1 cellular context compared by ENCODE assay signal in genomic region chr21:14587266-14587665, GRCh38.
TF ChIP-seq lines count a peak whose summit lies in the region.

No MANE protein-coding gene starts in this region.

TF ChIP-seq in K562, 482 proteins besides CTCF, POLR2A, EP300 and RAD21 (continued from another document):
- TF ChIP-seq PRDM10 (IDR thresholded peaks at IDR 0.05; ENCODE audit: partially characterized antibody) (no peak), ZNF407 (IDR thresholded peaks at IDR 0.05; ENCODE audit: low read depth) (no peak), XRCC3 (IDR thresholded peaks at IDR 0.05) (no peak), SPI1 (IDR thresholded peaks at IDR 0.05; ENCODE audit: borderline replicate concordance, low read depth, low read length) (no peak), ZBTB17 (CRISPR knock-in tag; IDR thresholded peaks at IDR 0.05) (no peak), ATF3 (IDR thresholded peaks at IDR 0.05) (no peak), ATF3 (CRISPR knock-in tag; conservative IDR thresholded peaks at IDR 0.05) (no peak), MBD1 (CRISPR knock-in tag; IDR thresholded peaks at IDR 0.05) (no peak), SOX6 (IDR thresholded peaks at IDR 0.05) (no peak), SIN3A (IDR thresholded peaks at IDR 0.05; ENCODE audit: borderline replicate concordance in 2 of 2, control insufficient read depth in 1 of 2, low read depth in 2 of 2, low read length in 2 of 2) (no peak), TEAD4 (IDR thresholded peaks at IDR 0.05; ENCODE audit: low read length) (no peak), TEAD4 (CRISPR knock-in tag; IDR thresholded peaks at IDR 0.05; ENCODE audit: borderline replicate concordance) (no peak), DDX20 (tag; IDR thresholded peaks at IDR 0.05; ENCODE audit: low read depth) (peak; percentile 76), DPF2 (IDR thresholded peaks at IDR 0.05) (no peak), FOXA1 (IDR thresholded peaks at IDR 0.05; ENCODE audit: borderline replicate concordance) (no peak), ZNF316 (IDR thresholded peaks at IDR 0.05) (peak; percentile 55; the same call in 1 of the 2 replicates)
